In the genomic region with DNA sequence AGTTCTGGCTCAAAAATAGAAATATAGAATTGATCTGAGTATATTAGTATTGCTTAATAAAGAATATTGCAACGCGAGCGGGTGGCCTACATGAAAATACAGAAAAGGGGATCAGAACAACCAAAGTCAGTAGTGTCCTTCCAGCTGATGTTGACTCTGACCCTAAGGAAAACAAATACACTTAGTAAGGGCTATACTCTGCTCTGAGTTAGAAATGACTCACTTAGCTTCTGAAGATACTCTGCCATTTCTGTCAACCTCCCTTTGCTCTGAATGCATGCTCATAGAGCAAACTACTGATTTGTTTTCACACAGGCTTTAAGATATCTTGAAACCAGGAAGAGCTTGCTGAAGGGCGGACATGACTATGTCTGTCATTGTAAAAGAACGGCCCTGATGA, we compare ENCODE assay signal across 35 cellular contexts. TPM values are rescaled to one million over a fixed set of nuclear protein-coding genes. Genes with fewer than 3 reads are reported as not detected.
"Had no signal": no experiment of that assay in that cellular context is flagged by ENCODE, and none has a peak within 500 bp of the region (broad histone marks: within the 10 kb centered on the region; RNA-seq: fewer than 3 reads in every experiment).

No MANE protein-coding gene starts in this region.

- H3K27me3 Mint-ChIP-seq: activated CD4-positive, alpha-beta memory T cell treated with anti-CD3 and anti-CD28 coated beads, Interleukin-2, amount 10 ng/mL, durations not matched to agents 7 days and 5 days; activated CD4-positive, alpha-beta T cell treated with anti-CD3 and anti-CD28 coated beads, Interleukin-2, amount 10 ng/mL, durations not matched to agents 7 days and 5 days; activated naive CD4-positive, alpha-beta T cell treated with anti-CD3 and anti-CD28 coated beads, Interleukin-2, amount 10 ng/mL, durations not matched to agents 7 days and 5 days; activated naive CD8-positive, alpha-beta T cell had no signal

- FAIRE-seq: TTC549 had no signal

- DNase-seq: activated CD4-positive, alpha-beta memory T cell treated with anti-CD3 and anti-CD28 coated beads, Interleukin-2, amount 10 ng/mL, durations not matched to agents 7 days and 5 days; activated CD4-positive, alpha-beta T cell treated with anti-CD3 and anti-CD28 coated beads for 1 hour; activated CD4-positive, alpha-beta T cell treated with anti-CD3 and anti-CD28 coated beads for 36 hours; activated CD4-positive, alpha-beta T cell treated with anti-CD3 and anti-CD28 coated beads for 48 hours; activated CD4-positive, alpha-beta T cell treated with anti-CD3 and anti-CD28 coated beads, Interleukin-2, amount 10 ng/mL, durations not matched to agents 7 days and 5 days; activated CD4-positive, alpha-beta T cell treated with anti-CD3 and anti-CD28 coated beads, Interleukin-2, amount 50 U/mL, for 48 hours; activated CD4-positive, CD25-positive, alpha-beta regulatory T cell; activated CD8-positive, alpha-beta memory T cell treated with anti-CD3 and anti-CD28 coated beads for 24 hours; activated CD8-positive, alpha-beta memory T cell treated with anti-CD3 and anti-CD28 coated beads, Interleukin-2, amount 10 ng/mL, durations not matched to agents 7 days and 5 days; activated CD8-positive, alpha-beta memory T cell treated with anti-CD3 and anti-CD28 coated beads, Interleukin-2, amount 50 U/mL, for 48 hours; activated CD8-positive, alpha-beta T cell treated with anti-CD3 and anti-CD28 coated beads, Interleukin-2, amount 10 ng/mL, durations not matched to agents 7 days and 5 days; activated effector memory CD4-positive, alpha-beta T cell treated with Interleukin-2 at 50 U/mL for 16 hours; activated gamma-delta T cell; activated naive CD4-positive, alpha-beta T cell treated with anti-CD3 and anti-CD28 coated beads, Interleukin-2, amount 10 ng/mL, durations not matched to agents 7 days and 5 days; activated naive CD4-positive, alpha-beta T cell treated with Interleukin-2 at 50 U/mL for 16 hours; activated naive CD8-positive, alpha-beta T cell treated with anti-CD3 and anti-CD28 coated beads, Interleukin-2, amount 10 ng/mL, durations not matched to agents 7 days and 5 days; activated naive CD8-positive, alpha-beta T cell treated with anti-CD3 and anti-CD28 coated beads, Interleukin-2, amount 50 U/mL, for 24 hours; activated T-cell treated with anti-CD3 and anti-CD28 coated beads, Interleukin-2, amount 50 U/mL, for 24 hours; activated T-cell treated with anti-CD3 and anti-CD28 coated beads, Interleukin-2, amount 50 U/mL, for 48 hours; amygdala; central memory CD4-positive, alpha-beta T cell; T-helper 2 cell; T-helper 9 cell; WERI-Rb-1 had no signal

- H3K36me3 ChIP-seq: ascending aorta, WERI-Rb-1 had no signal

- H3K36me3 Mint-ChIP-seq: activated CD8-positive, alpha-beta memory T cell treated with anti-CD3 and anti-CD28 coated beads, Interleukin-2, amount 10 ng/mL, durations not matched to agents 7 days and 5 days; activated naive CD4-positive, alpha-beta T cell treated with anti-CD3 and anti-CD28 coated beads, Interleukin-2, amount 10 ng/mL, durations not matched to agents 7 days and 5 days; activated naive CD4-positive, alpha-beta T cell treated with anti-CD3 and anti-CD28 coated beads, Interleukin-2, amount 50 U/mL, for 24 hours; activated naive CD8-positive, alpha-beta T cell; brain; WTC11 had no signal

- H3K27ac Mint-ChIP-seq: activated CD4-positive, alpha-beta memory T cell treated with anti-CD3 and anti-CD28 coated beads, Interleukin-2, amount 10 ng/mL, durations not matched to agents 7 days and 5 days; activated CD4-positive, alpha-beta T cell treated with anti-CD3 and anti-CD28 coated beads for 36 hours; activated CD4-positive, alpha-beta T cell treated with anti-CD3 and anti-CD28 coated beads, Interleukin-2, amount 10 ng/mL, durations not matched to agents 7 days and 5 days; activated CD8-positive, alpha-beta memory T cell treated with anti-CD3 and anti-CD28 coated beads, Interleukin-2, amount 10 ng/mL, durations not matched to agents 7 days and 5 days; activated CD8-positive, alpha-beta T cell treated with anti-CD3 and anti-CD28 coated beads, Interleukin-2, amount 10 ng/mL, durations not matched to agents 7 days and 5 days; activated naive CD4-positive, alpha-beta T cell treated with anti-CD3 and anti-CD28 coated beads, Interleukin-2, amount 10 ng/mL, durations not matched to agents 7 days and 5 days; activated naive CD4-positive, alpha-beta T cell treated with anti-CD3 and anti-CD28 coated beads, Interleukin-2, amount 50 U/mL, for 24 hours; activated naive CD8-positive, alpha-beta T cell; activated naive CD8-positive, alpha-beta T cell treated with anti-CD3 and anti-CD28 coated beads, Interleukin-2, amount 10 ng/mL, durations not matched to agents 7 days and 5 days; activated naive CD8-positive, alpha-beta T cell treated with anti-CD3 and anti-CD28 coated beads, Interleukin-2, amount 50 U/mL, for 24 hours; activated T-cell treated with anti-CD3 and anti-CD28 coated beads, Interleukin-2, amount 50 U/mL, for 24 hours; activated T-helper 2 cell treated with anti-CD3 and anti-CD28 coated beads, Interferon-gamma antibody, Interleukin-2, Interleukin-4, amounts not matched to agents 10 μg/mL and 5 μg/mL and 100 μg/mL, durations not matched to agents 14 hours and 24 hours and 36 hours; brain; T-helper 1 cell treated with Interleukin-12 subunit alpha and Interleukin-12 subunit beta and Interleukin-4 antibody, amounts not matched to agents 30 μg/mL and 1 μg/mL, for 36 hours; T-helper 2 cell treated with Interferon-gamma antibody and Interleukin-4, amounts not matched to agents 5 μg/mL and 100 μg/mL, for 36 hours; WTC11 had no signal

- H3K27me3 ChIP-seq: ascending aorta had no signal

- H3K4me1 Mint-ChIP-seq: activated CD4-positive, alpha-beta memory T cell treated with anti-CD3 and anti-CD28 coated beads, Interleukin-2, amount 10 ng/mL, durations not matched to agents 7 days and 5 days; activated CD4-positive, alpha-beta T cell treated with anti-CD3 and anti-CD28 coated beads, Interleukin-2, amount 10 ng/mL, durations not matched to agents 7 days and 5 days; activated CD8-positive, alpha-beta memory T cell treated with anti-CD3 and anti-CD28 coated beads, Interleukin-2, amount 10 ng/mL, durations not matched to agents 7 days and 5 days; activated naive CD4-positive, alpha-beta T cell treated with anti-CD3 and anti-CD28 coated beads, Interleukin-2, amount 10 ng/mL, durations not matched to agents 7 days and 5 days; activated naive CD8-positive, alpha-beta T cell treated with anti-CD3 and anti-CD28 coated beads, Interleukin-2, amount 10 ng/mL, durations not matched to agents 7 days and 5 days; brain had no signal

- H3K4me1 ChIP-seq: ascending aorta had no signal

- H3K27ac ChIP-seq: ascending aorta, WERI-Rb-1 had no signal

- H3K4me3 Mint-ChIP-seq: activated CD4-positive, alpha-beta memory T cell treated with anti-CD3 and anti-CD28 coated beads, Interleukin-2, amount 10 ng/mL, durations not matched to agents 7 days and 5 days; activated CD4-positive, alpha-beta T cell treated with anti-CD3 and anti-CD28 coated beads for 36 hours; activated CD4-positive, alpha-beta T cell treated with anti-CD3 and anti-CD28 coated beads, Interleukin-2, amount 10 ng/mL, durations not matched to agents 7 days and 5 days; activated CD8-positive, alpha-beta memory T cell treated with anti-CD3 and anti-CD28 coated beads, Interleukin-2, amount 10 ng/mL, durations not matched to agents 7 days and 5 days; activated CD8-positive, alpha-beta T cell treated with anti-CD3 and anti-CD28 coated beads, Interleukin-2, amount 10 ng/mL, durations not matched to agents 7 days and 5 days; activated naive CD4-positive, alpha-beta T cell treated with anti-CD3 and anti-CD28 coated beads, Interleukin-2, amount 10 ng/mL, durations not matched to agents 7 days and 5 days; activated naive CD4-positive, alpha-beta T cell treated with anti-CD3 and anti-CD28 coated beads, Interleukin-2, amount 50 U/mL, for 24 hours; activated naive CD8-positive, alpha-beta T cell; activated naive CD8-positive, alpha-beta T cell treated with anti-CD3 and anti-CD28 coated beads, Interleukin-2, amount 10 ng/mL, durations not matched to agents 7 days and 5 days; activated naive CD8-positive, alpha-beta T cell treated with anti-CD3 and anti-CD28 coated beads, Interleukin-2, amount 50 U/mL, for 24 hours; activated T-cell treated with anti-CD3 and anti-CD28 coated beads, Interleukin-2, amount 50 U/mL, for 24 hours; brain; T-helper 1 cell treated with Interleukin-12 subunit alpha and Interleukin-12 subunit beta and Interleukin-4 antibody, amounts not matched to agents 30 μg/mL and 1 μg/mL, for 36 hours; T-helper 2 cell treated with Interferon-gamma antibody and Interleukin-4, amounts not matched to agents 5 μg/mL and 100 μg/mL, for 36 hours; WTC11 had no signal

- H3K9me3 Mint-ChIP-seq: activated CD4-positive, alpha-beta memory T cell treated with anti-CD3 and anti-CD28 coated beads, Interleukin-2, amount 10 ng/mL, durations not matched to agents 7 days and 5 days; activated CD4-positive, alpha-beta T cell treated with anti-CD3 and anti-CD28 coated beads, Interleukin-2, amount 10 ng/mL, durations not matched to agents 7 days and 5 days; activated naive CD4-positive, alpha-beta T cell treated with anti-CD3 and anti-CD28 coated beads, Interleukin-2, amount 10 ng/mL, durations not matched to agents 7 days and 5 days; activated naive CD4-positive, alpha-beta T cell treated with anti-CD3 and anti-CD28 coated beads, Interleukin-2, amount 50 U/mL, for 24 hours; brain; T-helper 1 cell treated with Interleukin-12 subunit alpha and Interleukin-12 subunit beta and Interleukin-4 antibody, amounts not matched to agents 30 μg/mL and 1 μg/mL, for 36 hours had no signal

- ATAC-seq: activated CD4-positive, alpha-beta T cell treated with anti-CD3 and anti-CD28 coated beads for 36 hours; activated CD4-positive, CD25-positive, alpha-beta regulatory T cell treated with anti-CD3 and anti-CD28 coated beads, Interleukin-2, amount 50 U/mL, for 24 hours; activated CD8-positive, alpha-beta memory T cell treated with anti-CD3 and anti-CD28 coated beads, Interleukin-2, amount 10 ng/mL, durations not matched to agents 7 days and 5 days; activated CD8-positive, alpha-beta T cell treated with anti-CD3 and anti-CD28 coated beads, Interleukin-2, amount 10 ng/mL, durations not matched to agents 7 days and 5 days; activated naive CD8-positive, alpha-beta T cell treated with anti-CD3 and anti-CD28 coated beads, Interleukin-2, amount 50 U/mL, for 24 hours; WTC11 had no signal

- H3K9me3 ChIP-seq: ascending aorta had no signal

- H3K4me3 ChIP-seq: ascending aorta had no signal

RNA-seq across cellular contexts. Expression of a gene that starts 22.6 kb away (rescaled TPM):
- total RNA-seq: activated CD8-positive, alpha-beta memory T cell treated with anti-CD3 and anti-CD28 coated beads, Interleukin-2, amount 10 ng/mL, durations not matched to agents 7 days and 5 days; activated CD8-positive, alpha-beta T cell treated with anti-CD3 and anti-CD28 coated beads, Interleukin-2, amount 10 ng/mL, durations not matched to agents 7 days and 5 days; activated naive CD8-positive, alpha-beta T cell treated with anti-CD3 and anti-CD28 coated beads, Interleukin-2, amount 10 ng/mL, durations not matched to agents 7 days and 5 days; activated T-helper 2 cell treated with anti-CD3 and anti-CD28 coated beads, Interferon-gamma antibody, Interleukin-2, Interleukin-4, amounts not matched to agents 10 μg/mL and 5 μg/mL and 100 μg/mL, durations not matched to agents 14 hours and 24 hours and 36 hours; ascending aorta; cardiac septum had no signal
